In genomic region chr7:73797176-73797575, GRCh38 we compare ENCODE assay signal across 5 cellular contexts. TPM values are rescaled to one million over a fixed set of nuclear protein-coding genes. Genes with fewer than 3 reads are reported as not detected.
"Had no signal": no experiment of that assay in that cellular context is flagged by ENCODE, and none has a peak within 500 bp of the region (broad histone marks: within the 10 kb centered on the region; RNA-seq: fewer than 3 reads in every experiment).

No MANE protein-coding gene starts in this region.

RNA-seq across cellular contexts. Expression of gene CLDN3, which starts 27.1 kb away (rescaled TPM):
- total RNA-seq: subcutaneous adipose tissue, temporal lobe, thoracic aorta, tibial nerve, vagina had no signal

RNA-seq across cellular contexts. Expression of gene METTL27, which starts 45.1 kb away (rescaled TPM):
- total RNA-seq: vagina had no signal
